In the genomic region with DNA sequence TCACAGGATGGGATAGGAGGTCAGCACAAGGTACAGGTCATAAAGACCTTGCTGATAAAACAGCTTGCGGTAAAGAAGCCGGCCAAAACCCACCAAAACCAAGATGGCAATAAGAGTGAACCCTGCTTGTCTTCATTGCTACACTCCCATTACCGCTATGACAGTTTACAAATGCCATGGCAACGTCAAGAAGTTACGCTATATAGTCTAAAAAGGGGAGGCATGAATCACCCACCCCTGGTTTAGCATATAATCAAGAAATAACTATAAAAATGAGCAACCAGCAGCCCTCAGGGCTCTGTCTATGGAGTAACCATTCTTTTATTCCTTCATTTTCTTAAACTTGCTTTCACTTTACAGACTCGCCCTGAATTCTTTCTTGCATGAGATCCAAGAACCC, we compare ENCODE assay signal across 15 cellular contexts. TPM values are rescaled to one million over a fixed set of nuclear protein-coding genes. Genes with fewer than 3 reads are reported as not detected.
A peak's percentile ranks its signal among the peaks of the same experiment; 100 is the strongest.
DNase-seq lines count a peak whose midpoint lies in the region; ATAC-seq, FAIRE-seq and TF ChIP-seq lines count a peak whose summit lies in the region.
"Had no signal": no experiment of that assay in that cellular context is flagged by ENCODE, and none has a peak within 500 bp of the region (broad histone marks: within the 10 kb centered on the region; RNA-seq: fewer than 3 reads in every experiment).

No MANE protein-coding gene starts in this region.

- peaks cover 10% of the 10 kb centered on the region for H3K9me3 Mint-ChIP-seq in Caco-2 (ENCODE audit: unreplicated experiment)
- H3K9me3 Mint-ChIP-seq in activated B cell treated with CpG ODN at 0.5 μM for 24 hours = peaks cover 2% of the 10 kb centered on the region
- peaks cover 2% of the 10 kb centered on the region for H3K9me3 Mint-ChIP-seq in memory B cell

- H3K27ac Mint-ChIP-seq in Caco-2 (ENCODE audit: unreplicated experiment) = no peak overlapping the region
- H3K27ac Mint-ChIP-seq in activated B cell treated with CpG ODN at 0.5 μM for 24 hours = peak overlapping the region; percentile 92
- peak overlapping the region; percentile 95 for H3K27ac Mint-ChIP-seq in memory B cell

- H3K4me1 Mint-ChIP-seq in Caco-2 (ENCODE audit: low read depth, unreplicated experiment) = peaks cover 28% of the 10 kb centered on the region
- H3K4me1 Mint-ChIP-seq in activated B cell treated with CpG ODN at 0.5 μM for 24 hours = peaks cover 72% of the 10 kb centered on the region
- peaks cover 44% of the 10 kb centered on the region for H3K4me1 Mint-ChIP-seq in memory B cell

- ATAC-seq in activated B cell treated with CpG ODN at 0.5 μM for 24 hours (ENCODE audit: low read depth) = no peak
- no peak for ATAC-seq in memory B cell (ENCODE audit: low read depth)
- ATAC-seq in HG03196 (IDR thresholded peaks at IDR 0.05; ENCODE audit: unreplicated experiment) = no peak

- CTCF ChIA-PET in Caco-2 (lab: Charles Lee) = no interaction called here
- CTCF ChIA-PET in activated B cell treated with CpG ODN at 0.5 μM for 24 hours (lab: Charles Lee) = no interaction called here
- CTCF ChIA-PET in GM10248 (lab: Yijun Ruan, JAX) = no interaction called here

- H3K27me3 Mint-ChIP-seq in Caco-2 (ENCODE audit: insufficient read depth, unreplicated experiment) (no peaks in the 10 kb centered on the region), activated B cell treated with CpG ODN at 0.5 μM for 24 hours (no peaks in the 10 kb centered on the region), memory B cell (no peaks in the 10 kb centered on the region)

- H3K27me3 ChIP-seq in BLaER1 = no peaks in the 10 kb centered on the region
- H3K27me3 ChIP-seq in Caco-2 (replicated peaks; ENCODE audit: control insufficient read depth, insufficient read depth, low read length) = no peaks in the 10 kb centered on the region
- H3K27me3 ChIP-seq: uterus had no signal

- DNase-seq in Caco-2 = no peak
- no peak for DNase-seq in activated B cell treated with CpG ODN at 0.5 μM for 24 hours
- DNase-seq in memory B cell (ENCODE audit: low spot score in 2 of 2) = no peak
- DNase-seq in urothelium cell line (ENCODE audit: low spot score) = no peak
- DNase-seq in stimulated activated CD4-positive, alpha-beta T cell treated with anti-CD3 and anti-CD28 coated beads, Interleukin-1b, Interleukin-23, amount 100 ng/mL, for 48 hours = no peak
- no peak for DNase-seq in GM10248 (ENCODE audit: extremely low spot score)
- DNase-seq: activated T-cell treated with anti-CD3 and anti-CD28 coated beads, Interleukin-2, amount 50 U/mL, for 48 hours; effector memory CD4-positive, alpha-beta T cell; midbrain; NCI-H1694 treated with DMSO at 0.1 percent for 48 hours; stimulated activated CD8-positive, alpha-beta memory T cell treated with anti-CD3 and anti-CD28 coated beads, Interleukin-4, amount 100 ng/mL, for 48 hours; uterus had no signal

- POLR2A ChIA-PET in Caco-2 (lab: Charles Lee) = no interaction called here
- POLR2A ChIA-PET in activated B cell treated with CpG ODN at 0.5 μM for 24 hours (lab: Charles Lee) = interaction anchor here (1.8 to 2.8 kb wide), 2 partner anchors 36 to 38 kb away, joined by 9 to 11 read pairs; no protein-coding TSS in a partner anchor
- POLR2A ChIA-PET in GM10248 (lab: Yijun Ruan, JAX) = no interaction called here

- BruUV-seq in Caco-2 (replicated peaks; lab: Mats Ljungman, UMichigan) = no TSS peak

- H3K36me3 Mint-ChIP-seq in Caco-2 (ENCODE audit: insufficient read depth, unreplicated experiment) (peaks cover 34% of the 10 kb centered on the region), activated B cell treated with CpG ODN at 0.5 μM for 24 hours (ENCODE audit: low read depth) (peaks cover 35% of the 10 kb centered on the region), memory B cell (peaks cover 17% of the 10 kb centered on the region)

- H3K4me3 Mint-ChIP-seq in Caco-2 (ENCODE audit: unreplicated experiment) (peak overlapping the region; percentile 98), activated B cell treated with CpG ODN at 0.5 μM for 24 hours (peak overlapping the region; percentile 97), memory B cell (peak overlapping the region; percentile 74)

- no peak overlapping the region for H3K4me3 ChIP-seq in BLaER1
- H3K4me3 ChIP-seq in Caco-2 (ENCODE audit: low read depth, low read length) = no peak overlapping the region

- H3K9me3 ChIP-seq in BLaER1 = no peaks in the 10 kb centered on the region
- no peaks in the 10 kb centered on the region for H3K9me3 ChIP-seq in Caco-2
- H3K9me3 ChIP-seq: uterus had no signal

- H3K36me3 ChIP-seq in BLaER1 (peaks cover 22% of the 10 kb centered on the region), Caco-2 (ENCODE audit: control insufficient read depth, insufficient read depth, low read length) (no peaks in the 10 kb centered on the region)
- H3K36me3 ChIP-seq: uterus had no signal

- no peak for FAIRE-seq in urothelium cell line (lab: Jason Lieb, UNC)
- FAIRE-seq: GM12892 had no signal

- H4K20me1 ChIP-seq in BLaER1 = peaks cover 30% of the 10 kb centered on the region

- H3K4me1 ChIP-seq in BLaER1 = peaks cover 43% of the 10 kb centered on the region
- H3K4me1 ChIP-seq in Caco-2 = 0 out of 2 replicates have a peak, but pooled peaks cover 3% of the 10 kb centered on the region
- H3K4me1 ChIP-seq: uterus had no signal

- intact Hi-C loops in Caco-2 (cut with micrococcal nuclease; ENCODE audit: unreplicated experiment) (no loop called here), activated B cell treated with CpG ODN at 0.5 μM for 24 hours (cut with micrococcal nuclease) (loop anchor here (1.0 to 10.0 kb wide), 7 partner anchors 38 to 1748 kb away; partner anchors contain the start of genes DNAAF1, HSDL1, KIAA0513 and MEAK7)

- H3K4me2 ChIP-seq in BLaER1 = peak overlapping the region; percentile 98; the same call in 1 of the 2 replicates

- H3K27ac ChIP-seq in BLaER1 = no peak overlapping the region

- no peak overlapping the region for H3K9ac ChIP-seq in BLaER1

- TF ChIP-seq CTCF in Caco-2 (IDR thresholded peaks at IDR 0.05; ENCODE audit: insufficient read depth in 1 of 2, low read depth in 1 of 2, low read length in 1 of 2, severe bottlenecking in 1 of 2, unreplicated experiment in 1 of 2) (no peak), activated B cell treated with CpG ODN at 0.5 μM for 24 hours (IDR thresholded peaks at IDR 0.05) (no peak), GM10248 (IDR thresholded peaks at IDR 0.05; ENCODE audit: control extremely low read depth, extremely low read depth, low read depth, missing control alignments) (no peak)

RNA-seq across cellular contexts. Expression of gene HSBP1, which starts 1.1 kb away (rescaled TPM):
- 226 and 235 TPM in 2 replicates for total RNA-seq in Caco-2 (2022)
- total RNA-seq in activated B cell treated with CpG ODN at 0.5 μM for 24 hours = 49.8 and 54.0 TPM in 2 replicates
